ENCODE assay signal across 29 cellular contexts in genomic region chr6:148493374-148493773, GRCh38.
DNase-seq lines count a peak whose midpoint lies in the region; ATAC-seq, FAIRE-seq and TF ChIP-seq lines count a peak whose summit lies in the region.
"Had no signal": no experiment of that assay in that cellular context is flagged by ENCODE, and none has a peak within 500 bp of the region (broad histone marks: within the 10 kb centered on the region; RNA-seq: fewer than 3 reads in every experiment).

No MANE protein-coding gene starts in this region.

- no peak for DNase-seq in HepG2 (ENCODE audit: low spot score)
- no peak for DNase-seq in right lobe of liver
- DNase-seq in fibroblast of lung (ENCODE audit: low read depth in 2 of 2): no peak
- no peak for DNase-seq in gastrocnemius medialis
- DNase-seq in vagina (ENCODE audit: extremely low spot score in 2 of 2): no peak
- DNase-seq in DMS 273 (lab: John Stamatoyannopoulos, UW; ENCODE audit: unreplicated experiment): no peak
- no peak for DNase-seq in urothelium cell line (ENCODE audit: low spot score)
- DNase-seq: ACHN; activated B cell treated with CpG ODN at 0.5 μM for 24 hours; activated CD4-positive, alpha-beta T cell treated with anti-CD3 and anti-CD28 coated beads, Interleukin-2, amount 50 U/mL, for 1 hour; activated naive CD4-positive, alpha-beta T cell treated with anti-CD3 and anti-CD28 coated beads for 36 hours; amniotic stem cell; cortex of kidney; endodermal cell; naive thymus-derived CD4-positive, alpha-beta T cell; NCI-H1105; NCI-H2029; NCI-H526 treated with DMSO at 0.1 percent for 48 hours; occipital lobe; retina; stimulated activated naive CD4-positive, alpha-beta T cell; T-cell; trophoblast cell had no signal

- H3K27ac ChIP-seq in HepG2 (ENCODE audit: extremely low read length, insufficient read depth, low read length) (no peak overlapping the region), right lobe of liver (no peak overlapping the region), fibroblast of lung (ENCODE audit: insufficient read depth, low read length) (peak overlapping the region; percentile 16), gastrocnemius medialis (peak overlapping the region; percentile 54 to 72 (median 62)), vagina (peak overlapping the region; percentile 73)
- H3K27ac ChIP-seq: BLaER1 had no signal

- H3K9ac ChIP-seq in HepG2 (ENCODE audit: insufficient read depth, low read depth, low read length): no peak overlapping the region
- no peak overlapping the region for H3K9ac ChIP-seq in fibroblast of lung (ENCODE audit: insufficient read depth, low read length)
- H3K9ac ChIP-seq: BLaER1 had no signal

- no TSS peak for BruUV-seq in HepG2 (replicated peaks; lab: Mats Ljungman, UMichigan)

- H4K20me1 ChIP-seq in HepG2 (ENCODE audit: insufficient read depth, low read length) (no peaks in the 10 kb centered on the region), fibroblast of lung (ENCODE audit: control insufficient read depth, extremely low read depth, insufficient read depth, low read length) (no peaks in the 10 kb centered on the region)
- H4K20me1 ChIP-seq: BLaER1 had no signal

- H3K4me2 ChIP-seq in HepG2 (ENCODE audit: low read depth, low read length) (no peak overlapping the region), fibroblast of lung (ENCODE audit: extremely low read depth, insufficient read depth, low read length) (no peak overlapping the region)
- H3K4me2 ChIP-seq: BLaER1 had no signal

- H3K4me1 ChIP-seq in HepG2 (ENCODE audit: insufficient read depth, low read length): no peaks in the 10 kb centered on the region
- H3K4me1 ChIP-seq in right lobe of liver: no peaks in the 10 kb centered on the region
- H3K4me1 ChIP-seq in fibroblast of lung (ENCODE audit: control insufficient read depth, extremely low read depth, insufficient read depth, low read length): peaks cover 6% of the 10 kb centered on the region
- peaks cover 32 to 34% of the 10 kb centered on the region in 2 donors for H3K4me1 ChIP-seq in gastrocnemius medialis
- peaks cover 52% of the 10 kb centered on the region for H3K4me1 ChIP-seq in vagina

- ATAC-seq in HepG2: no peak
- ATAC-seq in right lobe of liver: no peak
- no peak for ATAC-seq in gastrocnemius medialis
- ATAC-seq in GM21360 (IDR thresholded peaks at IDR 0.05; ENCODE audit: unreplicated experiment): no peak
- ATAC-seq: esophagus mucosa; naive thymus-derived CD4-positive, alpha-beta T cell; Panc1; T-cell had no signal

- 99% methylated on average over 8 of the region's 8 CpGs for WGBS in HepG2 (ENCODE audit: low lambda C conversion rate)
- 87% methylated on average over 8 of the region's 8 CpGs for WGBS in right lobe of liver (ENCODE audit: insufficient coverage, low coverage, low lambda C conversion rate, missing lambda C conversion rate)

- CTCF ChIA-PET in HepG2 (lab: Yijun Ruan, JAX; ENCODE audit: low intra/inter-chr PET ratio, low total read pairs): no interaction called here

- intact Hi-C loops in HepG2 (cut with micrococcal nuclease; ENCODE audit: unreplicated experiment) (no loop called here), right lobe of liver (cut with DNase I) (no loop called here), gastrocnemius medialis (cut with DNase I; ENCODE audit: low total_unique reads) (no loop called here), vagina (cut with DNase I) (no loop called here)

- H3K9me3 ChIP-seq in HepG2 (ENCODE audit: low read length) (no peaks in the 10 kb centered on the region), right lobe of liver (no peaks in the 10 kb centered on the region), fibroblast of lung (ENCODE audit: control insufficient read depth, insufficient read depth, low read depth, low read length) (no peaks in the 10 kb centered on the region), gastrocnemius medialis (no peaks in the 10 kb centered on the region), vagina (no peaks in the 10 kb centered on the region)
- H3K9me3 ChIP-seq: BLaER1, gastroesophageal sphincter had no signal

- H3K36me3 ChIP-seq in HepG2 (replicated peaks in 1 of 2; ENCODE audit: control insufficient read depth in 1 of 2, insufficient read depth in 2 of 2, low read length in 2 of 2) (no peaks in the 10 kb centered on the region; a peak in 1 of 5 replicates), right lobe of liver (peaks cover 0 to 2% (median 0%) of the 10 kb centered on the region in 4 donors), fibroblast of lung (ENCODE audit: control insufficient read depth, insufficient read depth, low read length) (no peaks in the 10 kb centered on the region), gastrocnemius medialis (no peaks in the 10 kb centered on the region), vagina (peaks cover 0 to under 1% of the 10 kb centered on the region in 2 donors)
- H3K36me3 ChIP-seq: BLaER1 had no signal

- H3K79me2 ChIP-seq in HepG2 (ENCODE audit: insufficient read depth, low read length) (no peaks in the 10 kb centered on the region), fibroblast of lung (ENCODE audit: control insufficient read depth, insufficient read depth, low read length) (no peaks in the 10 kb centered on the region)

- TF ChIP-seq POLR2A in HepG2 (IDR thresholded peaks at IDR 0.05; ENCODE audit: insufficient read depth in 1 of 2, low read depth in 2 of 2, low read length in 2 of 2) (no peak), right lobe of liver (IDR thresholded peaks at IDR 0.05) (no peak), gastrocnemius medialis (IDR thresholded peaks at IDR 0.05) (no peak), vagina (IDR thresholded peaks at IDR 0.05) (no peak)

- H2AFZ ChIP-seq in HepG2 (ENCODE audit: low read length) (no peak overlapping the region), fibroblast of lung (ENCODE audit: low read length) (no peak overlapping the region)

- TF ChIP-seq RAD21 in HepG2 (CRISPR knock-in tag; IDR thresholded peaks at IDR 0.05): no peak

- H3K4me3 ChIP-seq in HepG2 (replicated peaks in 1 of 3; ENCODE audit: insufficient read depth in 1 of 3, low read depth in 2 of 3, low read length in 3 of 3) (no peak overlapping the region), right lobe of liver (no peak overlapping the region), fibroblast of lung (replicated peaks in 1 of 4; ENCODE audit: control extremely low read depth in 1 of 4, insufficient read depth in 1 of 4, low read depth in 3 of 4, low read length in 4 of 4) (no peak overlapping the region), gastrocnemius medialis (no peak overlapping the region), vagina (no peak overlapping the region)
- H3K4me3 ChIP-seq: BLaER1, gastroesophageal sphincter had no signal

- H3K27me3 ChIP-seq in HepG2 (ENCODE audit: control insufficient read depth in 1 of 2, insufficient read depth in 2 of 2, low read length in 2 of 2) (no peaks in the 10 kb centered on the region), right lobe of liver (no peaks in the 10 kb centered on the region), fibroblast of lung (ENCODE audit: control insufficient read depth, insufficient read depth, low read length) (no peaks in the 10 kb centered on the region), gastrocnemius medialis (no peaks in the 10 kb centered on the region), vagina (no peaks in the 10 kb centered on the region)
- H3K27me3 ChIP-seq: BLaER1, gastroesophageal sphincter had no signal

- POLR2A ChIA-PET in HepG2 (lab: Yijun Ruan, JAX): no interaction called here

- FAIRE-seq in HepG2 (lab: Jason Lieb, UNC) (no peak), urothelium cell line (lab: Jason Lieb, UNC) (no peak)
- FAIRE-seq: bronchial epithelial cell had no signal

- no peak for TF ChIP-seq CTCF in HepG2 (CRISPR knock-in tag; IDR thresholded peaks at IDR 0.05)
- no peak for TF ChIP-seq CTCF in right lobe of liver (IDR thresholded peaks at IDR 0.05)
- no peak for TF ChIP-seq CTCF in fibroblast of lung (conservative IDR thresholded peaks at IDR 0.05 in 1 of 2, IDR thresholded peaks at IDR 0.05 in 1 of 2; ENCODE audit: low read depth in 1 of 2, low read length in 2 of 2)
- no peak for TF ChIP-seq CTCF in gastrocnemius medialis (IDR thresholded peaks at IDR 0.05 in 4 of 5, conservative IDR thresholded peaks at IDR 0.05 in 1 of 5)
- TF ChIP-seq CTCF in vagina (IDR thresholded peaks at IDR 0.05): no peak

- in situ Hi-C loops in HepG2 (cut with HindIII; ENCODE audit: extremely low pct_ligation_motif_present, low pct_unique_long_range_greater_than_20kb) (no loop called here), gastrocnemius medialis (cut with MboI; ENCODE audit: low sequenced_read_pairs in 4 of 4) (no loop called here)

- TF ChIP-seq EP300 in HepG2 (IDR thresholded peaks at IDR 0.05; ENCODE audit: low read depth in 2 of 2, low read length in 2 of 2): no peak
- TF ChIP-seq EP300 in HepG2 (CRISPR knock-in tag; IDR thresholded peaks at IDR 0.05; ENCODE audit: borderline replicate concordance): no peak

TF ChIP-seq in HepG2, 621 proteins besides CTCF, POLR2A, EP300 and RAD21:
- no peak for TF ChIP-seq KAT8 (CRISPR knock-in tag; IDR thresholded peaks at IDR 0.05)
- 0 out of 2 replicates have a peak, but pooled peaks have one; percentile 40 for TF ChIP-seq RNF219 (CRISPR knock-in tag; IDR thresholded peaks at IDR 0.05)

Comparison
In these comparisons a context has a peak if more than half of its experiments do, and no peak if none do; other contexts are left out.
1. H3K27ac ChIP-seq: peak in fibroblast of lung (single experiment), gastrocnemius medialis (4 of 4) and vagina (single experiment); none in HepG2 (single experiment) and right lobe of liver (0 of 3).